ENCODE assay signal across 27 cellular contexts in genomic region chr22:27978317-27978716, GRCh38. TPM values are rescaled to one million over a fixed set of nuclear protein-coding genes. Genes with fewer than 3 reads are reported as not detected.
DNase-seq lines count a peak whose midpoint lies in the region; ATAC-seq, FAIRE-seq and TF ChIP-seq lines count a peak whose summit lies in the region.
"Had no signal": no experiment of that assay in that cellular context is flagged by ENCODE, and none has a peak within 500 bp of the region (broad histone marks: within the 10 kb centered on the region; RNA-seq: fewer than 3 reads in every experiment).

No MANE protein-coding gene starts in this region.

- no peak for TF ChIP-seq POLR2A in H1 (IDR thresholded peaks at IDR 0.05; ENCODE audit: control extremely low read depth in 1 of 2, low read depth in 2 of 2, low read length in 2 of 2)

- H3K27ac ChIP-seq in cardiac muscle cell (peak overlapping the region; percentile 25), left ventricle myocardium inferior (replicated peaks) (no peak overlapping the region), HEK293 (ENCODE audit: extremely low read depth, low read depth, low read length) (no peak overlapping the region), H1 (ENCODE audit: low read depth, low read length) (no peak overlapping the region), neural progenitor cell (peak overlapping the region; percentile 39)
- H3K27ac ChIP-seq: 22Rv1; A549; BLaER1 treated with 17β-estradiol and CSF1 and Interleukin-3, amounts not matched to agents 10 nM and 100 nM; C4-2B had no signal

- H3K4me3 Mint-ChIP-seq in neural progenitor cell = no peak overlapping the region
- H3K4me3 Mint-ChIP-seq: B cell; CD4-positive, alpha-beta T cell; CD8-positive, alpha-beta memory T cell had no signal

- H3K36me3 Mint-ChIP-seq in neural progenitor cell = peaks cover 15% of the 10 kb centered on the region

- FAIRE-seq in H1 (lab: Jason Lieb, UNC) = no peak
- FAIRE-seq: A549, GM12878, GM12892, GM18507 had no signal

- no peak overlapping the region for H3K27ac Mint-ChIP-seq in neural progenitor cell
- H3K27ac Mint-ChIP-seq: B cell; CD4-positive, alpha-beta T cell had no signal

- H3K14ac ChIP-seq in H1 (ENCODE audit: insufficient read length) = no peak overlapping the region

- peaks cover 38% of the 10 kb centered on the region for H3F3A ChIP-seq in neural progenitor cell (ENCODE audit: low read depth)

- no peak overlapping the region for H4K91ac ChIP-seq in H1 (replicated peaks; ENCODE audit: insufficient read length, low read length)

- H2BK15ac ChIP-seq in H1 (ENCODE audit: low read length) = no peak overlapping the region

- no peak for ATAC-seq in mucosa of descending colon
- ATAC-seq in GM21360 (IDR thresholded peaks at IDR 0.05; ENCODE audit: unreplicated experiment) = no peak
- no peak for ATAC-seq in omental fat pad (ENCODE audit: low FRiP score)
- ATAC-seq: A549, GM12878 had no signal

- no peak overlapping the region for H2BK5ac ChIP-seq in H1 (ENCODE audit: low read depth, low read length)

- H3K27me3 Mint-ChIP-seq in neural progenitor cell (ENCODE audit: insufficient read depth, low read depth) = no peaks in the 10 kb centered on the region
- H3K27me3 Mint-ChIP-seq: B cell; CD4-positive, alpha-beta T cell; CD8-positive, alpha-beta memory T cell had no signal

- intact Hi-C loops in left ventricle myocardium inferior (cut with micrococcal nuclease) (no loop called here), mucosa of descending colon (cut with DNase I, micrococcal nuclease) (no loop called here)

- H2BK120ac ChIP-seq in H1 (replicated peaks; ENCODE audit: low read depth, low read length) = no peak overlapping the region

- peaks cover 11% of the 10 kb centered on the region for H3K4me1 ChIP-seq in cardiac muscle cell (ENCODE audit: low read depth)
- H3K4me1 ChIP-seq in left ventricle myocardium inferior = peaks cover 18% of the 10 kb centered on the region
- peaks cover 17% of the 10 kb centered on the region for H3K4me1 ChIP-seq in HEK293 (ENCODE audit: control insufficient read depth, insufficient read depth, low read length)
- peaks cover 0 to 11% (median 5%) of the 10 kb centered on the region in 4 experiments; a peak in 5 of 7 replicates for H3K4me1 ChIP-seq in H1 (replicated peaks in 1 of 4; ENCODE audit: control insufficient read depth in 3 of 4, insufficient read depth in 4 of 4, low read length in 3 of 4)
- peaks cover 38% of the 10 kb centered on the region for H3K4me1 ChIP-seq in neural progenitor cell
- H3K4me1 ChIP-seq in mucosa of descending colon (ENCODE audit: low read depth) = peaks cover 3% of the 10 kb centered on the region

- H3K9me3 ChIP-seq in cardiac muscle cell (ENCODE audit: low read depth) (no peaks in the 10 kb centered on the region), left ventricle myocardium inferior (replicated peaks) (no peaks in the 10 kb centered on the region), HEK293 (ENCODE audit: control insufficient read depth, insufficient read depth, low read depth, low read length) (no peaks in the 10 kb centered on the region), H1 (ENCODE audit: insufficient read depth in 2 of 2, low read depth in 1 of 2, low read length in 1 of 2) (no peaks in the 10 kb centered on the region), neural progenitor cell (ENCODE audit: low read depth) (no peaks in the 10 kb centered on the region), mucosa of descending colon (no peaks in the 10 kb centered on the region)
- H3K9me3 ChIP-seq: A549; BLaER1 treated with 17β-estradiol and CSF1 and Interleukin-3, amounts not matched to agents 10 nM and 100 nM had no signal

- H3K56ac ChIP-seq in H1 (replicated peaks; ENCODE audit: insufficient read length, low read depth, low read length) = no peak overlapping the region

- H3K4me3 ChIP-seq in cardiac muscle cell (no peak overlapping the region), left ventricle myocardium inferior (no peak overlapping the region), HEK293 (ENCODE audit: low read depth, low read length) (no peak overlapping the region), H1 (ENCODE audit: extremely low read depth in 1 of 4, insufficient read depth in 2 of 4, low read depth in 3 of 4, low read length in 4 of 4) (no peak overlapping the region), neural progenitor cell (no peak overlapping the region), mucosa of descending colon (no peak overlapping the region)
- H3K4me3 ChIP-seq: A549; BLaER1 treated with 17β-estradiol and CSF1 and Interleukin-3, amounts not matched to agents 10 nM and 100 nM; GM12878 had no signal

- no peak overlapping the region for H3K23ac ChIP-seq in H1 (ENCODE audit: insufficient read length)

- H3K4me2 ChIP-seq in H1 (ENCODE audit: insufficient read depth in 1 of 2, low read depth in 2 of 2, low read length in 2 of 2) (no peak overlapping the region), neural progenitor cell (no peak overlapping the region)
- H3K4me2 ChIP-seq: A549; BLaER1 treated with 17β-estradiol and CSF1 and Interleukin-3, amounts not matched to agents 10 nM and 100 nM had no signal

- no peaks in the 10 kb centered on the region for H3K79me1 ChIP-seq in H1 (ENCODE audit: low read depth, low read length)

- H3K27me3 ChIP-seq in cardiac muscle cell = no peaks in the 10 kb centered on the region
- no peaks in the 10 kb centered on the region for H3K27me3 ChIP-seq in left ventricle myocardium inferior (ENCODE audit: low read depth)
- H3K27me3 ChIP-seq in H1 (replicated peaks in 1 of 4; ENCODE audit: control insufficient read depth in 3 of 4, extremely low read depth in 1 of 4, insufficient read depth in 3 of 4, low read length in 3 of 4) = no peaks in the 10 kb centered on the region
- H3K27me3 ChIP-seq in neural progenitor cell = no peaks in the 10 kb centered on the region
- H3K27me3 ChIP-seq: BLaER1 treated with 17β-estradiol and CSF1 and Interleukin-3, amounts not matched to agents 10 nM and 100 nM had no signal

- H4K5ac ChIP-seq in H1 (ENCODE audit: insufficient read length, low read depth, low read length) = no peak overlapping the region

- H3K79me2 ChIP-seq in H1 (ENCODE audit: control insufficient read depth in 1 of 2, insufficient read depth in 2 of 2, low read length in 2 of 2) = no peaks in the 10 kb centered on the region
- peaks cover 10% of the 10 kb centered on the region for H3K79me2 ChIP-seq in neural progenitor cell (ENCODE audit: low read depth)

- DNase-seq in cardiac muscle cell (ENCODE audit: low read depth in 1 of 2, low spot score in 1 of 2) (no peak), left ventricle myocardium inferior (no peak), H1 (ENCODE audit: low read depth in 1 of 2, low spot score in 2 of 2) (no peak), neural progenitor cell (ENCODE audit: low spot score) (no peak), mucosa of descending colon (no peak), omental fat pad (ENCODE audit: low spot score) (no peak)
- DNase-seq: AML-193; CD4-positive, alpha-beta T cell; CD8-positive, alpha-beta memory T cell; COR-L47; DMS 273 treated with DMSO at 0.1 percent for 48 hours; DMS153; DMS53; DMS79; DND-41; EL; GDM1 had no signal

- H3K4me1 Mint-ChIP-seq in neural progenitor cell = peaks cover 29% of the 10 kb centered on the region
- H3K4me1 Mint-ChIP-seq: B cell; CD8-positive, alpha-beta memory T cell had no signal

- H2AFZ ChIP-seq in H1 (ENCODE audit: low read length) (no peak overlapping the region), neural progenitor cell (replicated peaks) (no peak overlapping the region)

- TF ChIP-seq CTCF in cardiac muscle cell (IDR thresholded peaks at IDR 0.05; ENCODE audit: low read depth, low read length) (no peak), left ventricle myocardium inferior (IDR thresholded peaks at IDR 0.05; ENCODE audit: borderline replicate concordance) (no peak), HEK293 (tag by site-specific recombination; IDR thresholded peaks at IDR 0.05) (no peak), H1 (IDR thresholded peaks at IDR 0.05; ENCODE audit: control extremely low read depth in 1 of 3, insufficient read depth in 1 of 3, low read depth in 1 of 3, low read length in 3 of 3) (no peak), neural progenitor cell (IDR thresholded peaks at IDR 0.05) (no peak), mucosa of descending colon (IDR thresholded peaks at IDR 0.05) (no peak), omental fat pad (IDR thresholded peaks at IDR 0.05) (no peak)

- H3K9me3 Mint-ChIP-seq in neural progenitor cell = no peaks in the 10 kb centered on the region
- H3K9me3 Mint-ChIP-seq: CD4-positive, alpha-beta T cell; CD8-positive, alpha-beta memory T cell had no signal

- no peak overlapping the region for H3K18ac ChIP-seq in H1 (ENCODE audit: extremely low read depth, low read length)

- no peak for TF ChIP-seq RAD21 in H1 (IDR thresholded peaks at IDR 0.05 in 1 of 2, conservative IDR thresholded peaks at IDR 0.05 in 1 of 2; ENCODE audit: low read depth in 2 of 2, low read length in 2 of 2)

- H2BK20ac ChIP-seq in H1 (ENCODE audit: low read length) = no peak overlapping the region

- no peak overlapping the region for H2AK5ac ChIP-seq in H1 (ENCODE audit: low read depth, low read length)

- WGBS in H1 (ENCODE audit: extremely low coverage in 1 of 2, insufficient coverage in 1 of 2, insufficient read length in 1 of 2, insufficient replicate concordance in 2 of 2, low coverage in 1 of 2, low lambda C conversion rate in 2 of 2, missing lambda C conversion rate in 1 of 2), 2 experiments = 97% methylated on average over 6 of the region's 6 CpGs; no CpG with 5 or more reads in 1 of the 2 experiments

- no peak for TF ChIP-seq EP300 in H1 (IDR thresholded peaks at IDR 0.05; ENCODE audit: borderline replicate concordance in 1 of 2, low read depth in 2 of 2, low read length in 2 of 2)

- CTCF ChIA-PET in HEK293 (lab: Yijun Ruan, JAX) = no interaction called here
- CTCF ChIA-PET in H1 (lab: Charles Lee; ENCODE audit: partially characterized antibody) = interaction anchor here (1.1 kb wide), 1 partner anchor 19 kb away, joined by 3 read pairs; no protein-coding TSS in a partner anchor

- peaks cover 5% of the 10 kb centered on the region for H3K36me3 ChIP-seq in cardiac muscle cell
- H3K36me3 ChIP-seq in left ventricle myocardium inferior = peaks cover 19% of the 10 kb centered on the region
- H3K36me3 ChIP-seq in HEK293 (ENCODE audit: control insufficient read depth in 2 of 2, insufficient read depth in 1 of 2, low read length in 2 of 2) = peaks cover 0 to 16% of the 10 kb centered on the region in 2 experiments; a peak in 1 of 3 replicates
- H3K36me3 ChIP-seq in H1 (ENCODE audit: control insufficient read depth in 2 of 4, insufficient read depth in 4 of 4, low read length in 3 of 4) = no peaks in the 10 kb centered on the region
- H3K36me3 ChIP-seq in neural progenitor cell = no peaks in the 10 kb centered on the region
- H3K36me3 ChIP-seq in mucosa of descending colon (ENCODE audit: low read depth) = no peaks in the 10 kb centered on the region

- H3K23me2 ChIP-seq in H1 (ENCODE audit: low read depth, low read length) = no peaks in the 10 kb centered on the region; the same call in 1 of the 2 replicates

- no peak overlapping the region for H2BK12ac ChIP-seq in H1 (ENCODE audit: low read depth, low read length)

- H3K9ac ChIP-seq in H1 (replicated peaks in 1 of 4; ENCODE audit: extremely low read depth in 1 of 4, low read depth in 3 of 4, low read length in 3 of 4) = no peak overlapping the region
- no peak overlapping the region for H3K9ac ChIP-seq in neural progenitor cell
- H3K9ac ChIP-seq: BLaER1 treated with 17β-estradiol and CSF1 and Interleukin-3, amounts not matched to agents 10 nM and 100 nM had no signal

- POLR2A ChIA-PET in HEK293 (lab: Yijun Ruan, JAX) = no interaction called here
- POLR2A ChIA-PET in H1 (lab: Charles Lee; ENCODE audit: partially characterized antibody) = interaction anchor here (0.6 kb wide), 1 partner anchor 20 kb away, joined by 3 read pairs; no protein-coding TSS in a partner anchor

- H4K20me1 ChIP-seq in H1 (replicated peaks in 1 of 2; ENCODE audit: control insufficient read depth in 1 of 2, insufficient read depth in 2 of 2, low read length in 2 of 2) (no peaks in the 10 kb centered on the region), neural progenitor cell (ENCODE audit: low read depth) (peaks cover 12% of the 10 kb centered on the region)
- H4K20me1 ChIP-seq: BLaER1 treated with 17β-estradiol and CSF1 and Interleukin-3, amounts not matched to agents 10 nM and 100 nM had no signal

- H3K4ac ChIP-seq in H1 (replicated peaks; ENCODE audit: insufficient read length, low read depth, low read length) = no peak overlapping the region

- peak overlapping the region; percentile 83; the same call in 1 of the 2 replicates for H4K8ac ChIP-seq in H1 (ENCODE audit: extremely low read depth, insufficient read depth, low read length)

RNA-seq across cellular contexts. Expression of gene PITPNB, which starts 59.3 kb away (rescaled TPM):
- total RNA-seq in cardiac muscle cell (50.1 and 73.2 TPM in 2 replicates), left ventricle myocardium inferior (60.0 TPM), neural progenitor cell (ENCODE audit: low replicate concordance) (17.2 and 32.5 TPM in 2 replicates), mucosa of descending colon (100 to 1,000 TPM in 1 of 3 donors, 10 to 100 TPM in 2; 42.5 to 130 (median 47.4) TPM), omental fat pad (10 to 100 TPM; 49.2 to 95.0 (median 75.6) TPM)
- polyA plus RNA-seq in cardiac muscle cell (131 and 194 TPM in 2 replicates), H1 (2011; rRNA removed) (14.8 and 24.6 TPM in 2 replicates)
- total RNA-seq in H1 (2021; fragmentation: NEBNext Ultra II Directional; extraction: Animal tissue kit (Norgen Biotek cat#: 25700)) = 83.0 and 89.3 TPM in 2 replicates
- polyA plus RNA-seq in H1 (2011; cell fraction: cytosol; rRNA removed) = 25.3 TPM
- polyA plus RNA-seq in H1 (2011; cell fraction: nucleus; rRNA removed) = 12.2 TPM
- 32.2 to 66.9 TPM (median 36.0 TPM) in 4 replicates for polyA plus RNA-seq in H1 (2012, experiment 1 of 2)
- polyA plus RNA-seq in H1 (2012, experiment 2 of 2) = 5.7 TPM
- 44.2 TPM for polyA plus RNA-seq in H1 (2013, experiment 1 of 2)
- 46.9 TPM for polyA plus RNA-seq in H1 (2013, experiment 2 of 2)
- 36.4 and 39.1 TPM in 2 replicates for polyA minus RNA-seq in H1 (2011; rRNA and poly(A)+ RNA removed)
- polyA minus RNA-seq in H1 (2011; cell fraction: cytosol; rRNA and poly(A)+ RNA removed) = 29.1 TPM
- polyA minus RNA-seq in H1 (2011; cell fraction: nucleus; rRNA and poly(A)+ RNA removed) = 40.0 TPM

Comparison
In these comparisons a context has a peak if more than half of its experiments do, and no peak if none do; other contexts are left out.
1. H3K27ac ChIP-seq: peak in cardiac muscle cell (single experiment) and neural progenitor cell (single experiment); none in left ventricle myocardium inferior (single experiment), HEK293 (single experiment) and H1 (single experiment).